ENCODE assay signal across 16 cellular contexts in the genomic region with DNA sequence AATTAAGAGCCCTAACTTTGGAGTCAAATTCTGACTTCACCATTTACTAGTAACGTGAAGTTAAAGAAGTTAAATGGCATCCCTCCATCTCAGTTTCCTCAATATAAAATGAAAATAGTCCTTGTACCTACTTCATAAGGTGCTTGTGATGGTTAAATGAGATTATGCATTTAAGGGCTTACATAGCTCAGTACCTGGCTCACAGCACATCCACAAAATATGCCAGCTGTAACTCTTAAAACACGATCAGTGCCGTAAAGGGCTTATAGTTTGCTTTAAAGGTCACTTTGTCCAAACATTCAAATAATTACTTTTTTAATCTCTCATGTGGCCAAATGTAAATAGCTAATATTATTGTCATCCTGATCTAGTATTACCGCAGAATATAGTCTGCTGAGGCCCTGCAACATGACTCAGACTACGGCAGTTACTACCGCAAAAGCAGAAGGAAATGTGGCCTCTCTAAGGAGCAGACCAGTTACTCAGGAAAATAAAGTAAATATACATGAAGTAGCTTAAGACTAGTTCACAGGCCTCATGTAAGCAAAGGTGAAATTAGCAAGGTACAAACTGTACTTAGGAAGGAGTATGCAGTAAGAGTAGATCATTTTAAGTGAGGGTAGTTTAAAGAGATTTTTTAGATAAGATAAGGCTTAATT. TPM values are rescaled to one million over a fixed set of nuclear protein-coding genes. Genes with fewer than 3 reads are reported as not detected.
DNase-seq lines count a peak whose midpoint lies in the region; ATAC-seq and TF ChIP-seq lines count a peak whose summit lies in the region.
"Had no signal": no experiment of that assay in that cellular context is flagged by ENCODE, and none has a peak within 500 bp of the region (broad histone marks: within the 10 kb centered on the region; RNA-seq: fewer than 3 reads in every experiment).

No MANE protein-coding gene starts in this region.

- peaks cover 65% of the 10 kb centered on the region for H3K36me3 Mint-ChIP-seq in endothelial cell (ENCODE audit: low read depth, unreplicated experiment)
- peaks cover 70% of the 10 kb centered on the region for H3K36me3 Mint-ChIP-seq in stimulated activated memory B cell treated with anti-CD40 and anti-IgM and Interleukin-4, amounts not matched to agents 10 μg/mL and 1 μg/mL and 100 μg/mL, for 72 hours

- TF ChIP-seq CTCF in HL-60 (IDR thresholded peaks at IDR 0.05; ENCODE audit: insufficient read depth, low read length) (no peak), endothelial cell (IDR thresholded peaks at IDR 0.05; ENCODE audit: unreplicated experiment) (no peak)

- no peak for ATAC-seq in stimulated activated memory B cell treated with anti-CD40 and anti-IgM and Interleukin-4, amounts not matched to agents 10 μg/mL and 1 μg/mL and 100 μg/mL, for 72 hours
- no peak for ATAC-seq in GM21447 (IDR thresholded peaks at IDR 0.05; ENCODE audit: unreplicated experiment)
- ATAC-seq: activated T-cell treated with anti-CD3 and anti-CD28 coated beads, Interleukin-2, amount 50 U/mL, for 4 hours had no signal

- peaks cover 13% of the 10 kb centered on the region for H3K4me1 Mint-ChIP-seq in endothelial cell (ENCODE audit: unreplicated experiment)
- H3K4me1 Mint-ChIP-seq in stimulated activated memory B cell treated with anti-CD40 and anti-IgM and Interleukin-4, amounts not matched to agents 10 μg/mL and 1 μg/mL and 100 μg/mL, for 72 hours = peaks cover 43% of the 10 kb centered on the region

- peak overlapping the region; percentile 21 for H3K4me3 Mint-ChIP-seq in endothelial cell (ENCODE audit: unreplicated experiment)
- H3K4me3 Mint-ChIP-seq in stimulated activated memory B cell treated with anti-CD40 and anti-IgM and Interleukin-4, amounts not matched to agents 10 μg/mL and 1 μg/mL and 100 μg/mL, for 72 hours = no peak overlapping the region
- H3K4me3 Mint-ChIP-seq: activated T-cell treated with anti-CD3 and anti-CD28 coated beads, Interleukin-2, amount 50 U/mL, for 4 hours had no signal

- H3K4me3 ChIP-seq in HL-60 (replicated peaks; ENCODE audit: insufficient read depth, low read length) = no peak overlapping the region
- H3K4me3 ChIP-seq in H7 (ENCODE audit: insufficient read depth, low read depth, low read length) = no peak overlapping the region
- H3K4me3 ChIP-seq: ascending aorta, skin epidermis, suprapubic skin had no signal

- peaks cover 53% of the 10 kb centered on the region for H3K36me3 ChIP-seq in H7 (replicated peaks; ENCODE audit: control insufficient read depth, insufficient read depth, low read length)

- DNase-seq in HL-60 (ENCODE audit: low read depth in 1 of 2, low spot score in 1 of 2) (peak in 1 of 2 experiments; percentile 84), SIG-M5 (lab: John Stamatoyannopoulos, UW) (peak; percentile 60), endothelial cell (ENCODE audit: low spot score) (no peak), H7 (no peak)
- DNase-seq in activated T-cell treated with anti-CD3 and anti-CD28 coated beads, Interleukin-2, amount 50 U/mL, for 48 hours = no peak
- DNase-seq: activated T-cell treated with anti-CD3 and anti-CD28 coated beads, Interleukin-2, amount 50 U/mL, for 4 hours; Caco-2; left cardiac atrium; NCI-H1436; NCI-H526 treated with DMSO at 0.1 percent for 48 hours; Right ventricle myocardium superior had no signal

- H3K27me3 ChIP-seq in HL-60 (ENCODE audit: insufficient read depth, poor library complexity, severe bottlenecking) (no peaks in the 10 kb centered on the region), H7 (ENCODE audit: control insufficient read depth, insufficient read depth, low read length) (no peaks in the 10 kb centered on the region)
- H3K27me3 ChIP-seq: ascending aorta, suprapubic skin had no signal

- no peak overlapping the region for H3K27ac Mint-ChIP-seq in endothelial cell (ENCODE audit: unreplicated experiment)
- peak overlapping the region; percentile 48 for H3K27ac Mint-ChIP-seq in stimulated activated memory B cell treated with anti-CD40 and anti-IgM and Interleukin-4, amounts not matched to agents 10 μg/mL and 1 μg/mL and 100 μg/mL, for 72 hours

- H3K27ac ChIP-seq in HL-60 (replicated peaks) = peak overlapping the region; percentile 92
- H3K27ac ChIP-seq: ascending aorta, suprapubic skin had no signal

- no peaks in the 10 kb centered on the region for H3K9me3 Mint-ChIP-seq in endothelial cell (ENCODE audit: unreplicated experiment)
- H3K9me3 Mint-ChIP-seq in stimulated activated memory B cell treated with anti-CD40 and anti-IgM and Interleukin-4, amounts not matched to agents 10 μg/mL and 1 μg/mL and 100 μg/mL, for 72 hours = no peaks in the 10 kb centered on the region
- H3K9me3 Mint-ChIP-seq: activated T-cell treated with anti-CD3 and anti-CD28 coated beads, Interleukin-2, amount 50 U/mL, for 4 hours had no signal

- H3K27me3 Mint-ChIP-seq in endothelial cell (ENCODE audit: unreplicated experiment) = peaks cover 3% of the 10 kb centered on the region
- H3K27me3 Mint-ChIP-seq in stimulated activated memory B cell treated with anti-CD40 and anti-IgM and Interleukin-4, amounts not matched to agents 10 μg/mL and 1 μg/mL and 100 μg/mL, for 72 hours = no peaks in the 10 kb centered on the region

RNA-seq across cellular contexts. Expression of gene CASP2, which starts 12.9 kb away (rescaled TPM):
- 55.3 TPM for total RNA-seq in endothelial cell (ENCODE audit: unreplicated experiment)
- 12.2 and 13.1 TPM in 2 replicates for total RNA-seq in H7 (2014; rRNA removed; shearing (Covaris generic))

RNA-seq across cellular contexts. Expression of gene CLCN1, which starts 14.8 kb away (rescaled TPM):
- total RNA-seq in endothelial cell (ENCODE audit: unreplicated experiment) = not detected
- 0.11 and 0.21 TPM in 2 replicates for total RNA-seq in H7 (2014; rRNA removed; shearing (Covaris generic))
- total RNA-seq: activated T-cell treated with anti-CD3 and anti-CD28 coated beads, Interleukin-2, amount 50 U/mL, for 4 hours; ascending aorta; left cardiac atrium had no signal

RNA-seq across cellular contexts. Expression of gene TMEM139, which starts 16.3 kb away (rescaled TPM):
- 0.23 TPM for total RNA-seq in endothelial cell (ENCODE audit: unreplicated experiment)
- 1.2 and 2.5 TPM in 2 replicates for total RNA-seq in H7 (2014; rRNA removed; shearing (Covaris generic))

RNA-seq across cellular contexts. Expression of gene GSTK1, which starts 37.8 kb away (rescaled TPM):
- total RNA-seq in endothelial cell (ENCODE audit: unreplicated experiment) = 80.0 TPM
- total RNA-seq in H7 (2014; rRNA removed; shearing (Covaris generic)) = 51.8 and 51.9 TPM in 2 replicates
